Comparison of ENCODE assay signal across 13 cellular contexts in the genomic region with DNA sequence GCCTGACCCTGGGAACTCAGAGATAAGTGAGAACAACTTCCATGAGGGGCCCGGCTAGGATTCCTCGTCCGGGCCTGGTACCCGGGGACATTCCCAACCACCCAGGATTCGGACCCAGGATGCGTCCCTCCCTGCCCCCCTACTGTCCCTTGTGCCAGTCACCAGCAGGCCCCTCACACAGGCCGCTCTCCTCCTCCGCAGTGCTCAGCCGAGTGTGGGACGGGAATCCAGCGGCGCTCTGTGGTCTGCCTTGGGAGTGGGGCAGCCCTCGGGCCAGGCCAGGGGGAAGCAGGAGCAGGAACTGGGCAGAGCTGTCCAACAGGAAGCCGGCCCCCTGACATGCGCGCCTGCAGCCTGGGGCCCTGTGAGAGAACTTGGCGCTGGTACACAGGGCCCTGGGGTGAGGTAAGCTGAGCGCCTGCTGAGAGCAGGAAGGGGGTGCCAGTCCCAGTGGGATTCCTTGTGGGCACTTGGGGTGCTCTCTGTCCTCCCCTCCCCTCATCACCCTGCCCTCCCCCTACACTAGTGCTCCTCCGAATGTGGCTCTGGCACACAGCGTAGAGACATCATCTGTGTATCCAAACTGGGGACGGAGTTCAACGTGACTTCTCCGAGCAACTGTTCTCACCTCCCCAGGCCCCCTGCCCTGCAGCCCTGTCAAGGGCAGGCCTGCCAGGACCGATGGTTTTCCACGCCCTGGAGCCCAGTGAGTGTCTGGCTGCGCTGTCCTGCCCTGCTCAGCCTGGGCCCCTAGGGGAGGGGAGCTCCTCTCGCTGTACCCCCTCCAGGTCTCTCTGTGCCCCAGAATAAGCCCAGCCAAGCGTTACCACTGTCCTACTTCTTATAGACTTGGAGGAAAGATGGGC. TPM values are rescaled to one million over a fixed set of nuclear protein-coding genes. Genes with fewer than 3 reads are reported as not detected.
DNase-seq lines count a peak whose midpoint lies in the region; TF ChIP-seq lines count a peak whose summit lies in the region.
"Had no signal": no experiment of that assay in that cellular context is flagged by ENCODE, and none has a peak within 500 bp of the region (broad histone marks: within the 10 kb centered on the region; RNA-seq: fewer than 3 reads in every experiment).

No MANE protein-coding gene starts in this region.

- H3K14ac ChIP-seq in neuronal stem cell (ENCODE audit: low read length) = no peak overlapping the region

- peak overlapping the region; percentile 58 for H2BK5ac ChIP-seq in neuronal stem cell (ENCODE audit: low read length)

- H3K4me3 ChIP-seq in neuronal stem cell (ENCODE audit: low read length in 2 of 2) (no peak overlapping the region), vagina (peak overlapping the region; percentile 28 to 72)

- no peak overlapping the region for H4K91ac ChIP-seq in neuronal stem cell (ENCODE audit: low read depth, low read length, poor library complexity)

- peaks cover 39% of the 10 kb centered on the region for H3K4me1 Mint-ChIP-seq in activated T-cell treated with anti-CD3 and anti-CD28 coated beads, Interleukin-2, amount 50 U/mL, for 24 hours (ENCODE audit: low read depth)
- H3K4me1 Mint-ChIP-seq in glutamatergic neuron (ENCODE audit: low read depth, unreplicated experiment) = peaks cover 21% of the 10 kb centered on the region

- intact Hi-C loops in vagina (cut with DNase I) = no loop called here

- no peaks in the 10 kb centered on the region for H3K9me3 Mint-ChIP-seq in activated T-cell treated with anti-CD3 and anti-CD28 coated beads, Interleukin-2, amount 50 U/mL, for 24 hours
- peaks cover 11% of the 10 kb centered on the region for H3K9me3 Mint-ChIP-seq in glutamatergic neuron (ENCODE audit: unreplicated experiment)

- no CpG with 5 or more reads among the region's 28 CpGs for WGBS in neuronal stem cell (ENCODE audit: extremely low coverage in 2 of 2, insufficient read length in 2 of 2, insufficient replicate concordance in 1 of 2), 2 donors

- peaks cover 3 to 4% of the 10 kb centered on the region in 2 donors for H3K36me3 ChIP-seq in neuronal stem cell (replicated peaks in 1 of 2; ENCODE audit: control insufficient read depth in 2 of 2, insufficient read depth in 2 of 2, low read length in 2 of 2)
- peaks cover 0 to 13% of the 10 kb centered on the region in 2 donors for H3K36me3 ChIP-seq in vagina
- H3K36me3 ChIP-seq: adrenal gland had no signal

- H2AK5ac ChIP-seq in neuronal stem cell (ENCODE audit: low read depth, low read length) = peak overlapping the region; percentile 59

- peak overlapping the region; percentile 45 for H3K23ac ChIP-seq in neuronal stem cell (ENCODE audit: low read depth, low read length, poor library complexity)

- H3K27ac Mint-ChIP-seq in activated T-cell treated with anti-CD3 and anti-CD28 coated beads, Interleukin-2, amount 50 U/mL, for 24 hours = no peak overlapping the region
- H3K27ac Mint-ChIP-seq in glutamatergic neuron (ENCODE audit: unreplicated experiment) = no peak overlapping the region

- H3K9me3 ChIP-seq in neuronal stem cell (replicated peaks in 1 of 2; ENCODE audit: control insufficient read depth in 2 of 2, insufficient read depth in 1 of 2, low read depth in 1 of 2, low read length in 2 of 2) = peaks cover 0 to 2% of the 10 kb centered on the region in 2 donors
- H3K9me3 ChIP-seq in vagina = no peaks in the 10 kb centered on the region
- H3K9me3 ChIP-seq: adrenal gland had no signal

- H4K8ac ChIP-seq in neuronal stem cell (ENCODE audit: low read depth, low read length) = no peak overlapping the region

- peaks cover 6% of the 10 kb centered on the region for H3K79me1 ChIP-seq in neuronal stem cell (ENCODE audit: low read depth, low read length)

- H3K27me3 ChIP-seq in neuronal stem cell (ENCODE audit: control insufficient read depth in 3 of 3, insufficient read depth in 3 of 3, low read depth in 1 of 3, low read length in 3 of 3) (no peaks in the 10 kb centered on the region), vagina (no peaks in the 10 kb centered on the region)
- H3K27me3 ChIP-seq: adrenal gland had no signal

- peak overlapping the region; percentile 74 for H3K18ac ChIP-seq in neuronal stem cell (ENCODE audit: low read length)

- H3K4me2 ChIP-seq in neuronal stem cell (ENCODE audit: insufficient read depth, low read length, poor library complexity, severe bottlenecking) = no peak overlapping the region

- peak overlapping the region; percentile 54 for H2BK15ac ChIP-seq in neuronal stem cell (ENCODE audit: low read length)

- no peak overlapping the region for H3K4me3 Mint-ChIP-seq in activated T-cell treated with anti-CD3 and anti-CD28 coated beads, Interleukin-2, amount 50 U/mL, for 24 hours
- no peak overlapping the region for H3K4me3 Mint-ChIP-seq in glutamatergic neuron (ENCODE audit: unreplicated experiment)

- no peak overlapping the region for H2AFZ ChIP-seq in neuronal stem cell (ENCODE audit: low read length)

- peak; percentile 29 for DNase-seq in activated T-cell treated with anti-CD3 and anti-CD28 coated beads, Interleukin-2, amount 50 U/mL, for 1 hour
- no peak for DNase-seq in activated T-cell treated with anti-CD3 and anti-CD28 coated beads, Interleukin-2, amount 50 U/mL, for 24 hours
- DNase-seq in glutamatergic neuron (peak; percentile 20), neuronal stem cell (ENCODE audit: low spot score) (no peak), vagina (ENCODE audit: extremely low spot score in 2 of 2) (no peak), activated T-cell treated with anti-CD3 and anti-CD28 coated beads for 4 hours (no peak), retina (no peak)
- no peak for DNase-seq in activated CD8-positive, alpha-beta memory T cell treated with anti-CD3 and anti-CD28 coated beads for 24 hours

- H2BK12ac ChIP-seq in neuronal stem cell (ENCODE audit: low read length) = no peak overlapping the region

- no peaks in the 10 kb centered on the region for H3K27me3 Mint-ChIP-seq in activated T-cell treated with anti-CD3 and anti-CD28 coated beads, Interleukin-2, amount 50 U/mL, for 24 hours
- H3K27me3 Mint-ChIP-seq in glutamatergic neuron (ENCODE audit: unreplicated experiment) = peaks cover 10% of the 10 kb centered on the region

- TF ChIP-seq CTCF in glutamatergic neuron (IDR thresholded peaks at IDR 0.05; ENCODE audit: partially characterized antibody, unreplicated experiment) (no peak), vagina (IDR thresholded peaks at IDR 0.05) (no peak)

- no peak overlapping the region for H3K27ac ChIP-seq in neuronal stem cell (replicated peaks; ENCODE audit: low read length)
- H3K27ac ChIP-seq in vagina = peak overlapping the region; percentile 100

- H2BK120ac ChIP-seq in neuronal stem cell (ENCODE audit: low read depth, low read length) = no peak overlapping the region

- no peak for TF ChIP-seq POLR2A in vagina (IDR thresholded peaks at IDR 0.05)

- peaks cover 5% of the 10 kb centered on the region for H3K36me3 Mint-ChIP-seq in activated T-cell treated with anti-CD3 and anti-CD28 coated beads, Interleukin-2, amount 50 U/mL, for 24 hours (ENCODE audit: low read depth)
- no peaks in the 10 kb centered on the region for H3K36me3 Mint-ChIP-seq in glutamatergic neuron (ENCODE audit: unreplicated experiment)

- H3K9ac ChIP-seq in neuronal stem cell (ENCODE audit: low read depth, low read length, poor library complexity) = peak overlapping the region; percentile 77

- H3K4me1 ChIP-seq in neuronal stem cell (ENCODE audit: control insufficient read depth in 2 of 2, insufficient read depth in 1 of 2, low read depth in 1 of 2, low read length in 2 of 2) = peaks cover 23 to 28% of the 10 kb centered on the region in 2 donors
- peaks cover 55% of the 10 kb centered on the region for H3K4me1 ChIP-seq in vagina

- H3K4ac ChIP-seq in neuronal stem cell (ENCODE audit: low read length) = no peak overlapping the region

RNA-seq across cellular contexts. Expression of a gene that starts 9.8 kb away (rescaled TPM):
- total RNA-seq in glutamatergic neuron (ENCODE audit: unreplicated experiment) (0.25 TPM), vagina (64.6 TPM)
- 0.14 TPM for polyA plus RNA-seq in neuronal stem cell (2013, experiment 1 of 2)
- 0.17 TPM for polyA plus RNA-seq in neuronal stem cell (2013, experiment 2 of 2)

RNA-seq across cellular contexts. Expression of a gene that starts 20.4 kb away (rescaled TPM):
- 154 TPM for total RNA-seq in glutamatergic neuron (ENCODE audit: unreplicated experiment)
- 117 TPM for polyA plus RNA-seq in neuronal stem cell (2013, experiment 1 of 2)
- 117 TPM for polyA plus RNA-seq in neuronal stem cell (2013, experiment 2 of 2)
- 181 TPM for total RNA-seq in vagina

RNA-seq across cellular contexts. Expression of a gene that starts 43.4 kb away (rescaled TPM):
- total RNA-seq in glutamatergic neuron (ENCODE audit: unreplicated experiment) (not detected), vagina (not detected)
- polyA plus RNA-seq in neuronal stem cell (2013, experiment 1 of 2) = 0.67 TPM
- polyA plus RNA-seq in neuronal stem cell (2013, experiment 2 of 2) = 1.1 TPM
- total RNA-seq: epithelial cell of proximal tubule, G401, left colon, SK-MEL-5 had no signal

RNA-seq across cellular contexts. Expression of a gene that starts 51.1 kb away (rescaled TPM):
- 2.8 TPM for total RNA-seq in glutamatergic neuron (ENCODE audit: unreplicated experiment)
- polyA plus RNA-seq in neuronal stem cell (2013, experiment 1 of 2) = 0.91 TPM
- polyA plus RNA-seq in neuronal stem cell (2013, experiment 2 of 2) = 0.91 TPM
- 130 TPM for total RNA-seq in vagina

Comparison
In these comparisons a context has a peak if more than half of its experiments do, and no peak if none do; other contexts are left out.
1. DNase-seq: peak in activated T-cell treated with anti-CD3 and anti-CD28 coated beads, Interleukin-2, amount 50 U/mL, for 1 hour (single experiment) and glutamatergic neuron (single experiment); none in activated T-cell treated with anti-CD3 and anti-CD28 coated beads, Interleukin-2, amount 50 U/mL, for 24 hours (single experiment), neuronal stem cell (single experiment), vagina (0 of 2), activated T-cell treated with anti-CD3 and anti-CD28 coated beads for 4 hours (single experiment), retina (single experiment) and activated CD8-positive, alpha-beta memory T cell treated with anti-CD3 and anti-CD28 coated beads for 24 hours (single experiment).
2. H3K4me3 ChIP-seq: peak in vagina (2 of 2); none in neuronal stem cell (0 of 2).
3. RNA of a gene that starts 9.8 kb away (total RNA-seq): 64.6 TPM in vagina (single experiment); 0.25 TPM in glutamatergic neuron (single experiment); every median in the first group is over 10 times any median in the second.